8 cellular contexts compared by ENCODE assay signal in the genomic region with DNA sequence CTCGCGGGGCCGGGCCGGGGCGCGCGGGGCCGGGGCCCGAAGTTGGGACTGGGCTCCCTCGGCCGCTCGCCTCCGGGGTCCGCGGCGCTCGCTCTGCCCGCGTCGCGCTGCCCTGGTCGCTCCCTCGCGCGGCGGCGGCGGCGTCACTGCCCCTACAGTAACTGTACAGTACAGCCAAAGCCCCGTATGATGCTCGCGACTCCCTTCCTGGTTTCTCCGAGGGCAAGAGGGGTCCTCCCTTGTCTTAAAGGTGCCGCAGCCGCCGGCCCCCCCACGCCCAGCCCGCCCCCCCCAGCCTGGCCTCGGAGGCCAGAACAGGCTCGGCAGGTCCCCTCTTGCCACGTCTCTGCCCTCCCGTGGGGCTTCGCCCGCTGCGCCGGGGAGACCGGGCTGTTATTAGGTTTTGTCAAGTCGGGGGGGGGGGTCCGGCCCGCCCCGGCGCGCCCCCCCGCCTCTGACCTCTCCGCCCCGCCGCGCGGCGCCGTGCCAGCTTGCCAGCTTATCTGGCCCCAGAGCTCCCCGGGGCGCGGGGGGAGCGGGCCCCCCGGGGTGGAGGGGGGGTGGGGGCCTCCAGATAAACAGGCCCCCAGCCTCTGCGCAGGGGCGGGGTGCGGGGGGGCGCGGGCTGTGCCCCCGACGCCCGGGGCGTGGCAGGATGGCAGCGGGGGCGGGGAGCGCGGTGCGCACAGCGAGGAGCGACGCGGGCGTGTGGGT. TPM values are rescaled to one million over a fixed set of nuclear protein-coding genes. Genes with fewer than 3 reads are reported as not detected.
A peak's percentile ranks its signal among the peaks of the same experiment; 100 is the strongest.
DNase-seq lines count a peak whose midpoint lies in the region; TF ChIP-seq lines count a peak whose summit lies in the region.

A gene (minus strand): TSS at position 218 of the 714 bp plus-strand sequence. CDS start 11,667 bp downstream, outside the sequence.

- no peak for TF ChIP-seq CTCF in chondrocyte (IDR thresholded peaks at IDR 0.05)

- no peak within 1 kb of the TSS for H3K27ac Mint-ChIP-seq in chondrocyte (ENCODE audit: unreplicated experiment)

- peaks cover 21% of the 10 kb centered on the region for H3K4me1 Mint-ChIP-seq in chondrocyte (ENCODE audit: low read depth)

- H3K27me3 Mint-ChIP-seq in chondrocyte (ENCODE audit: low read depth), result no peaks in the 10 kb centered on the region

- H3K4me3 Mint-ChIP-seq in chondrocyte (ENCODE audit: unreplicated experiment), result peak within 1 kb of the TSS; percentile 60

- DNase-seq in SHP77 (lab: John Stamatoyannopoulos, UW) (peak; percentile 47 to 62), SHP77 treated with DMSO at 0.1 percent for 48 hours (lab: John Stamatoyannopoulos, UW) (no peak), NCI-H510A (lab: John Stamatoyannopoulos, UW) (peak; percentile 65), chondrocyte (ENCODE audit: low spot score) (no peak), kidney glomerular epithelial cell (lab: John Stamatoyannopoulos, UW) (peak; percentile 31), NCI-H187 treated with DMSO at 0.1 percent for 48 hours (lab: John Stamatoyannopoulos, UW) (no peak)
- peak; percentile 74 to 83 for DNase-seq in activated CD4-positive, alpha-beta T cell treated with anti-CD3 and anti-CD28 coated beads for 4 hours
- DNase-seq in stimulated activated CD4-positive, alpha-beta T cell treated with anti-CD3 and anti-CD28 coated beads, Interleukin-1b, Interleukin-23, amount 100 ng/mL, for 1 hour (ENCODE audit: low read depth in 2 of 2), result peak; percentile 50 to 63

- no peaks in the 10 kb centered on the region for H3K36me3 Mint-ChIP-seq in chondrocyte (ENCODE audit: low read depth)

- no peaks in the 10 kb centered on the region for H3K9me3 Mint-ChIP-seq in chondrocyte (ENCODE audit: low read depth)

RNA-seq across cellular contexts. Expression of the gene that starts here (rescaled TPM):
- total RNA-seq in chondrocyte, result 29.4 to 29.9 TPM (median 29.5 TPM) in 3 replicates

Comparison
In these comparisons a context has a peak if more than half of its experiments do, and no peak if none do; other contexts are left out.
1. DNase-seq: peak in SHP77 (2 of 2), NCI-H510A (single experiment), activated CD4-positive, alpha-beta T cell treated with anti-CD3 and anti-CD28 coated beads for 4 hours (2 of 2), kidney glomerular epithelial cell (single experiment) and stimulated activated CD4-positive, alpha-beta T cell treated with anti-CD3 and anti-CD28 coated beads, Interleukin-1b, Interleukin-23, amount 100 ng/mL, for 1 hour (2 of 2); none in SHP77 treated with DMSO at 0.1 percent for 48 hours (single experiment), chondrocyte (single experiment) and NCI-H187 treated with DMSO at 0.1 percent for 48 hours (single experiment).